ENCODE assay signal across 16 cellular contexts in the genomic region with DNA sequence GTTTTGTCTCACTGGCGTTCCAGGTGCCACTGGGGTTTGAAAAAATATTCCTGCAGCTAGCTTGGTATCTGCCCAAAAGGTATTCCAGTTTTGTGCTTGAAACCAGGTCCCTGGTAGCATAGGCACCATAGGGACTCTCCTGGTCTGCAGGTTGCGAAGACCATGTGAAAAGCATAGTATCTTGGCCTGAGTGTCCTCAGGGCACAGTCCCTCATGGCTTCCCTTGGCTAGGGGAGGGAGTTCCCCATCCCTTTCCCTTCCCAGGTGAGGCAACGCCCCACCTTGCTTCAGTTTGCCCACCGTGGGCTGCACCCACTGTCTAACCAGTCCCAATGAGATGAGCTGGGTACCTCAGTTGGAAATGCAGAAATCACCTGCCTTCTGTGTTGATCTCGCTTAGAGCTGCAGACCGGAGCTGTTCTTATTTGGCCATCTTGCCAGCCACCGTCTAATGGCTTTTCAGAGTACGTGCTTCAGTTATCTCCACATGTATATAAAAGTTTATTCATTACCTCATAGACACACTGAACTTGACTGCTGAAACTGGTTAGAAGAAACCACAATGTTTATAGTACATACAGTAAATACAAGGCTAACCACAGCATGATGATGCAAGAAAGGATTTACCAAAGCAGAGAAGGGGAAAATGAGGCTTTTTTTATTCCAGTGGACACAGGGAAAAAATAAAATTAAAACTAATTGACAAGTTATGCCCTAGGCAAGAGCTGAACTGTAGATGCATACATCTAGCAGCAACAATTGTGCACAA. TPM values are rescaled to one million over a fixed set of nuclear protein-coding genes. Genes with fewer than 3 reads are reported as not detected.
DNase-seq lines count a peak whose midpoint lies in the region; ATAC-seq, FAIRE-seq and TF ChIP-seq lines count a peak whose summit lies in the region.
"Had no signal": no experiment of that assay in that cellular context is flagged by ENCODE, and none has a peak within 500 bp of the region (broad histone marks: within the 10 kb centered on the region; RNA-seq: fewer than 3 reads in every experiment).

No MANE protein-coding gene starts in this region.

- peak overlapping the region; percentile 85 for H3K18ac ChIP-seq in IMR-90 (ENCODE audit: low read depth, low read length)

- peak overlapping the region; percentile 64 for H4K5ac ChIP-seq in IMR-90 (ENCODE audit: low read depth, low read length)

- no peak overlapping the region for H2AFZ ChIP-seq in IMR-90 (replicated peaks; ENCODE audit: low read length, poor library complexity)
- H2AFZ ChIP-seq: parathyroid adenoma had no signal

- no TSS peak for BruUV-seq in IMR-90 (replicated peaks; lab: Mats Ljungman, UMichigan)

- no peaks in the 10 kb centered on the region for H3K9me3 ChIP-seq in IMR-90 (ENCODE audit: control insufficient read depth, insufficient read depth, low read length)
- no peaks in the 10 kb centered on the region for H3K9me3 ChIP-seq in upper lobe of left lung

- no peak overlapping the region for H3K23ac ChIP-seq in IMR-90 (ENCODE audit: low read depth, low read length)

- H3K36me3 ChIP-seq in IMR-90 (ENCODE audit: control insufficient read depth, insufficient read depth, low read length): peaks cover 4% of the 10 kb centered on the region; the same call in 1 of the 2 replicates
- peaks cover 0 to 20% (median 1%) of the 10 kb centered on the region in 4 donors for H3K36me3 ChIP-seq in upper lobe of left lung

- in situ Hi-C loops in IMR-90 (cut with MboI; ENCODE audit: low sequenced_read_pairs): no loop called here
- in situ Hi-C loops in astrocyte of the cerebellum (cut with HindIII; ENCODE audit: low sequenced_read_pairs): no loop called here

- no peak overlapping the region for H3K14ac ChIP-seq in IMR-90 (replicated peaks; ENCODE audit: low read depth, low read length)

- H3K4me2 ChIP-seq in IMR-90 (ENCODE audit: low read depth, low read length): peak overlapping the region; percentile 83
- H3K4me2 ChIP-seq: BLaER1 had no signal

- TF ChIP-seq POLR2A in IMR-90 (IDR thresholded peaks at IDR 0.05; ENCODE audit: low read depth, low read length) (no peak), GM12892 (IDR thresholded peaks at IDR 0.05; ENCODE audit: low read depth, low read length) (no peak), upper lobe of left lung (IDR thresholded peaks at IDR 0.05) (no peak)

- POLR2A ChIA-PET in IMR-90 (lab: Charles Lee; ENCODE audit: unreplicated experiment): no interaction called here

- H2BK20ac ChIP-seq in IMR-90 (ENCODE audit: low read depth, low read length): no peak overlapping the region

- intact Hi-C loops in IMR-90 (cut with micrococcal nuclease): no loop called here

- no peak overlapping the region for H2BK15ac ChIP-seq in IMR-90 (ENCODE audit: low read depth, low read length)

- ATAC-seq in IMR-90 (ENCODE audit: low read depth): peak; percentile 96
- ATAC-seq in upper lobe of left lung (ENCODE audit: low FRiP score in 2 of 2): no peak
- no peak for ATAC-seq in HG02678 (IDR thresholded peaks at IDR 0.05; ENCODE audit: unreplicated experiment)
- ATAC-seq: activated naive CD4-positive, alpha-beta T cell treated with anti-CD3 and anti-CD28 coated beads, Interleukin-2, amount 50 U/mL, for 72 hours had no signal

- H3K4ac ChIP-seq in IMR-90 (ENCODE audit: low read depth, low read length): peak overlapping the region; percentile 37; the same call in 1 of the 2 replicates

- TF ChIP-seq EP300 in upper lobe of left lung (IDR thresholded peaks at IDR 0.05): no peak

- H3K27me3 ChIP-seq in IMR-90 (ENCODE audit: control insufficient read depth, insufficient read depth, low read length) (peaks cover 2% of the 10 kb centered on the region; the same call in 1 of the 2 replicates), upper lobe of left lung (no peaks in the 10 kb centered on the region)

- H3K27ac ChIP-seq in IMR-90 (ENCODE audit: insufficient read depth, low read length): peak overlapping the region; percentile 84; the same call in 1 of the 2 replicates
- H3K27ac ChIP-seq in upper lobe of left lung: no peak overlapping the region
- H3K27ac ChIP-seq: BLaER1, parathyroid adenoma had no signal

- no peak for TF ChIP-seq RAD21 in IMR-90 (IDR thresholded peaks at IDR 0.05; ENCODE audit: low read length)

- peak overlapping the region; percentile 49; the same call in 1 of the 2 replicates for H2AK5ac ChIP-seq in IMR-90 (ENCODE audit: low read depth, low read length)

- dilution Hi-C loops in IMR-90 (cut with HindIII; ENCODE audit: low sequenced_read_pairs, unreplicated experiment): no loop called here

- H3K79me1 ChIP-seq in IMR-90 (ENCODE audit: low read depth in 1 of 2, low read length in 2 of 2): no peaks in the 10 kb centered on the region

- DNase-seq in AG09319 (ENCODE audit: extremely low read depth, low read depth) (peak; percentile 57), IMR-90 (peak; percentile 94), astrocyte of the cerebellum (ENCODE audit: low read depth) (peak; percentile 40), foreskin fibroblast (peak; percentile 29 to 66), GM12892 (ENCODE audit: insufficient read length) (no peak), upper lobe of left lung (no peak)
- DNase-seq in activated effector memory CD4-positive, alpha-beta T cell treated with Interleukin-2 at 50 U/mL for 16 hours: no peak
- DNase-seq: kidney, NCI-H774, Right ventricle myocardium superior had no signal

- CTCF ChIA-PET in IMR-90 (lab: Yijun Ruan, JAX): no interaction called here

- no peak overlapping the region for H3K4me3 ChIP-seq in IMR-90 (ENCODE audit: insufficient read depth, low read depth, low read length)
- no peak overlapping the region for H3K4me3 ChIP-seq in astrocyte of the cerebellum (ENCODE audit: low read depth, low read length)
- H3K4me3 ChIP-seq in foreskin fibroblast (ENCODE audit: low read depth in 1 of 2, low read length in 2 of 2): no peak overlapping the region
- H3K4me3 ChIP-seq in upper lobe of left lung: no peak overlapping the region
- H3K4me3 ChIP-seq: BLaER1 had no signal

- H4K91ac ChIP-seq in IMR-90 (ENCODE audit: insufficient read depth, low read depth, low read length): peak overlapping the region; percentile 51; the same call in 1 of the 2 replicates

- H3K56ac ChIP-seq in IMR-90 (ENCODE audit: extremely low read depth, insufficient read depth, low read length): no peak overlapping the region

- peaks cover 4% of the 10 kb centered on the region; the same call in 1 of the 2 replicates for H3K9me1 ChIP-seq in IMR-90 (ENCODE audit: insufficient read depth, low read length)

- FAIRE-seq in GM12892 (lab: Jason Lieb, UNC): no peak
- FAIRE-seq: GM19239, kidney, TTC549 had no signal

- H3K4me1 ChIP-seq in IMR-90 (ENCODE audit: control insufficient read depth, insufficient read depth, low read length) (peaks cover 11% of the 10 kb centered on the region), upper lobe of left lung (no peaks in the 10 kb centered on the region)
- H3K4me1 ChIP-seq: BLaER1, parathyroid adenoma had no signal

- 50% methylated on average over 1 of the region's 8 CpGs; no CpG with 5 or more reads in 1 of the 2 experiments for WGBS in IMR-90 (ENCODE audit: extremely low coverage in 2 of 2, insufficient read length in 1 of 2), 2 experiments
- 63 to 77% methylated on average over 4 to 8 of the region's 8 CpGs for WGBS in upper lobe of left lung, 2 donors

- H4K20me1 ChIP-seq in IMR-90 (ENCODE audit: insufficient read depth, low read length): peaks cover 6% of the 10 kb centered on the region

- no peak for TF ChIP-seq CTCF in AG09319 (IDR thresholded peaks at IDR 0.05; ENCODE audit: low read depth, low read length)
- no peak for TF ChIP-seq CTCF in IMR-90 (conservative IDR thresholded peaks at IDR 0.05; ENCODE audit: low read depth, low read length)
- no peak for TF ChIP-seq CTCF in astrocyte of the cerebellum (IDR thresholded peaks at IDR 0.05; ENCODE audit: low read depth, low read length, missing control alignments)
- TF ChIP-seq CTCF in foreskin fibroblast (IDR thresholded peaks at IDR 0.05; ENCODE audit: low read depth, low read length): no peak
- no peak for TF ChIP-seq CTCF in upper lobe of left lung (IDR thresholded peaks at IDR 0.05)

- H2BK5ac ChIP-seq in IMR-90 (ENCODE audit: low read depth, low read length, poor library complexity, severe bottlenecking): peak overlapping the region; percentile 63

- no peak overlapping the region for H3K9ac ChIP-seq in IMR-90 (ENCODE audit: low read depth, low read length)
- H3K9ac ChIP-seq: BLaER1, parathyroid adenoma had no signal

- 0 out of 2 replicates have a peak overlapping the region, but pooled peaks have one; percentile 8 for H2BK120ac ChIP-seq in IMR-90 (ENCODE audit: low read depth, low read length)

- H2AK9ac ChIP-seq in IMR-90 (replicated peaks; ENCODE audit: low read depth, low read length, poor library complexity): peak overlapping the region; percentile 84

- H4K8ac ChIP-seq in IMR-90 (ENCODE audit: low read depth in 2 of 2, low read length in 2 of 2): no peak overlapping the region

TF ChIP-seq in IMR-90, 13 proteins besides CTCF, POLR2A, EP300 and RAD21:
- TF ChIP-seq CEBPB (IDR thresholded peaks at IDR 0.05; ENCODE audit: low read depth, low read length) (peak; percentile 97), RCOR1 (IDR thresholded peaks at IDR 0.05; ENCODE audit: insufficient replicate concordance, low read length) (no peak), NFE2L2 (IDR thresholded peaks at IDR 0.05; ENCODE audit: low read depth, low read length) (no peak), FOS (IDR thresholded peaks at IDR 0.05; ENCODE audit: low read depth, low read length) (peak; percentile 12; the same call in 1 of the 2 replicates), BHLHE40 (IDR thresholded peaks at IDR 0.05; ENCODE audit: low read depth, low read length) (no peak)
TF ChIP-seq in IMR-90: peak in this region for 2.

RNA-seq across cellular contexts. Expression of a gene that starts 10.6 kb away (rescaled TPM):
- total RNA-seq in IMR-90 (2012; rRNA removed) (10.2 and 11.1 TPM in 2 replicates), upper lobe of left lung (10 to 100 TPM; 11.5 to 26.8 (median 23.2) TPM)
- polyA plus RNA-seq in IMR-90 (2012; rRNA removed): 22.5 and 24.0 TPM in 2 replicates
- polyA plus RNA-seq in IMR-90 (2012; cell fraction: cytosol; rRNA removed): 11.6 and 19.9 TPM in 2 replicates
- polyA plus RNA-seq in IMR-90 (2012; cell fraction: nucleus; rRNA removed; ENCODE audit: low replicate concordance): 2.6 and 8.0 TPM in 2 replicates
- polyA plus RNA-seq in GM12892 (2012; ENCODE audit: missing spikeins): 42.6 TPM

Comparison
In these comparisons a context has a peak if more than half of its experiments do, and no peak if none do; other contexts are left out.
1. DNase-seq: peak in AG09319 (single experiment), IMR-90 (single experiment), astrocyte of the cerebellum (single experiment) and foreskin fibroblast (2 of 2); none in GM12892 (single experiment), upper lobe of left lung (0 of 2) and activated effector memory CD4-positive, alpha-beta T cell treated with Interleukin-2 at 50 U/mL for 16 hours (single experiment).